Comparison of ENCODE assay signal across 9 cellular contexts in genomic region chr19:20664917-20665781, GRCh38. TPM values are rescaled to one million over a fixed set of nuclear protein-coding genes. Genes with fewer than 3 reads are reported as not detected.
DNase-seq lines count a peak whose midpoint lies in the region; ATAC-seq and TF ChIP-seq lines count a peak whose summit lies in the region.
"Had no signal": no experiment of that assay in that cellular context is flagged by ENCODE, and none has a peak within 500 bp of the region (broad histone marks: within the 10 kb centered on the region; RNA-seq: fewer than 3 reads in every experiment).

No MANE protein-coding gene starts in this region.

- H3K4me3 ChIP-seq in BLaER1 treated with 17β-estradiol and CSF1 and Interleukin-3, amounts not matched to agents 10 nM and 100 nM: peak overlapping the region in 2 of 10 experiments; percentile 14 to 28; a peak in 1 of 20 replicates
- no peak overlapping the region for H3K4me3 ChIP-seq in SU-DHL-6 (ENCODE audit: insufficient read depth, low read length, poor library complexity, severe bottlenecking)
- H3K4me3 ChIP-seq: SJSA1 had no signal

- no peaks in the 10 kb centered on the region for H4K20me1 ChIP-seq in BLaER1 treated with 17β-estradiol and CSF1 and Interleukin-3, amounts not matched to agents 10 nM and 100 nM
- H4K20me1 ChIP-seq in SU-DHL-6 (ENCODE audit: low read depth, low read length): no peaks in the 10 kb centered on the region

- peak; percentile 57 for DNase-seq in Right ventricle myocardium superior
- DNase-seq in posterior cingulate gyrus: peak in 7 of 10 donors; percentile 15 to 86 (median 48)
- DNase-seq in NCI-H774 (lab: John Stamatoyannopoulos, UW): no peak
- no peak for DNase-seq in stimulated activated naive CD8-positive, alpha-beta T cell treated with anti-CD3 and anti-CD28 coated beads, Interleukin-15, amount 100 ng/mL, for 72 hours
- DNase-seq in RPMI8226: no peak
- no peak for DNase-seq in effector CD8-positive, alpha-beta T cell (lab: John Stamatoyannopoulos, UW)

- peaks cover 0 to 5% (median 4%) of the 10 kb centered on the region in 11 experiments; a peak in 14 of 22 replicates for H3K36me3 ChIP-seq in BLaER1 treated with 17β-estradiol and CSF1 and Interleukin-3, amounts not matched to agents 10 nM and 100 nM
- H3K36me3 ChIP-seq in SU-DHL-6 (ENCODE audit: low read length): peaks cover 3% of the 10 kb centered on the region; the same call in 1 of the 2 replicates
- H3K36me3 ChIP-seq: SJSA1 had no signal

- H3K4me3 Mint-ChIP-seq in stimulated activated naive CD8-positive, alpha-beta T cell treated with anti-CD3 and anti-CD28 coated beads, Interleukin-15, amount 100 ng/mL, for 72 hours: peak overlapping the region in 1 of 2 donors; percentile 18

- no peaks in the 10 kb centered on the region for H3K27me3 ChIP-seq in BLaER1 treated with 17β-estradiol and CSF1 and Interleukin-3, amounts not matched to agents 10 nM and 100 nM
- H3K27me3 ChIP-seq in SU-DHL-6 (ENCODE audit: low read length): no peaks in the 10 kb centered on the region
- H3K27me3 ChIP-seq: SJSA1 had no signal

- intact Hi-C loops in Right ventricle myocardium superior (cut with DNase I): no loop called here
- intact Hi-C loops in posterior cingulate gyrus (cut with DNase I): loop anchor here (10.0 kb wide), 1 partner anchor 1100 kb away; the partner anchor contains the start of gene ZNF100

- peak overlapping the region; percentile 13 for H2AFZ ChIP-seq in SU-DHL-6 (ENCODE audit: low read depth, low read length, severe bottlenecking)

- H3K27ac Mint-ChIP-seq in stimulated activated naive CD8-positive, alpha-beta T cell treated with anti-CD3 and anti-CD28 coated beads, Interleukin-15, amount 100 ng/mL, for 72 hours: peak overlapping the region in 1 of 2 donors; percentile 12

- peaks cover 47 to 79% (median 70%) of the 10 kb centered on the region in 11 experiments for H3K9me3 ChIP-seq in BLaER1 treated with 17β-estradiol and CSF1 and Interleukin-3, amounts not matched to agents 10 nM and 100 nM (replicated peaks in 1 of 11)
- H3K9me3 ChIP-seq in SU-DHL-6 (ENCODE audit: insufficient read depth, low read length): no peaks in the 10 kb centered on the region
- H3K9me3 ChIP-seq: SJSA1 had no signal

- peak overlapping the region in 10 of 11 experiments; percentile 19 to 60 (median 50); a peak in 17 of 22 replicates for H3K4me2 ChIP-seq in BLaER1 treated with 17β-estradiol and CSF1 and Interleukin-3, amounts not matched to agents 10 nM and 100 nM
- no peak overlapping the region for H3K4me2 ChIP-seq in SU-DHL-6 (ENCODE audit: low read depth, low read length, poor library complexity, severe bottlenecking)

- ATAC-seq in Right ventricle myocardium superior (ENCODE audit: poor library complexity): peak; percentile 42
- no peak for ATAC-seq in stimulated activated naive CD8-positive, alpha-beta T cell treated with anti-CD3 and anti-CD28 coated beads, Interleukin-15, amount 100 ng/mL, for 72 hours

- peak overlapping the region in 4 of 11 experiments; percentile 47 to 68 (median 62); a peak in 8 of 22 replicates for H3K9ac ChIP-seq in BLaER1 treated with 17β-estradiol and CSF1 and Interleukin-3, amounts not matched to agents 10 nM and 100 nM
- H3K9ac ChIP-seq in SU-DHL-6 (ENCODE audit: low read length): no peak overlapping the region

- H3K9me2 ChIP-seq in SU-DHL-6 (replicated peaks; ENCODE audit: insufficient read depth, low read length): no peaks in the 10 kb centered on the region

- H3K79me2 ChIP-seq in SU-DHL-6 (ENCODE audit: insufficient read depth, low read length): peaks cover 12% of the 10 kb centered on the region

- no peaks in the 10 kb centered on the region for H3K27me3 Mint-ChIP-seq in stimulated activated naive CD8-positive, alpha-beta T cell treated with anti-CD3 and anti-CD28 coated beads, Interleukin-15, amount 100 ng/mL, for 72 hours

- peaks cover 13 to 39% of the 10 kb centered on the region in 2 donors for H3K9me3 Mint-ChIP-seq in stimulated activated naive CD8-positive, alpha-beta T cell treated with anti-CD3 and anti-CD28 coated beads, Interleukin-15, amount 100 ng/mL, for 72 hours

- 0 out of 2 replicates have a peak, but pooled peaks cover 3% of the 10 kb centered on the region for H3F3A ChIP-seq in SU-DHL-6 (ENCODE audit: insufficient read depth)

- peak overlapping the region in 8 of 11 experiments; percentile 20 to 85 (median 60); a peak in 12 of 22 replicates for H3K27ac ChIP-seq in BLaER1 treated with 17β-estradiol and CSF1 and Interleukin-3, amounts not matched to agents 10 nM and 100 nM
- no peak overlapping the region for H3K27ac ChIP-seq in SU-DHL-6 (ENCODE audit: low read depth, low read length)
- H3K27ac ChIP-seq: SJSA1 had no signal

- H3K4me1 ChIP-seq in BLaER1 treated with 17β-estradiol and CSF1 and Interleukin-3, amounts not matched to agents 10 nM and 100 nM: peaks cover 0 to 24% (median 14%) of the 10 kb centered on the region in 10 experiments; a peak in 15 of 20 replicates
- H3K4me1 ChIP-seq: SJSA1 had no signal

- TF ChIP-seq CTCF in SU-DHL-6 (IDR thresholded peaks at IDR 0.05; ENCODE audit: insufficient read depth, low read length, poor library complexity, severe bottlenecking): no peak

- peaks cover 6% of the 10 kb centered on the region for H3K4me1 Mint-ChIP-seq in stimulated activated naive CD8-positive, alpha-beta T cell treated with anti-CD3 and anti-CD28 coated beads, Interleukin-15, amount 100 ng/mL, for 72 hours

RNA-seq across cellular contexts. Expression of gene ZNF626, which starts 3.8 kb away (rescaled TPM):
- 5.9 TPM for total RNA-seq in Right ventricle myocardium superior
- total RNA-seq: SJSA1 had no signal

Comparison
In these comparisons a context has a peak if more than half of its experiments do, and no peak if none do; other contexts are left out.
1. DNase-seq: peak in Right ventricle myocardium superior (single experiment) and posterior cingulate gyrus (7 of 10); none in NCI-H774 (single experiment), stimulated activated naive CD8-positive, alpha-beta T cell treated with anti-CD3 and anti-CD28 coated beads, Interleukin-15, amount 100 ng/mL, for 72 hours (0 of 2), RPMI8226 (single experiment) and effector CD8-positive, alpha-beta T cell (single experiment).